Comparison of ENCODE assay signal across 1 cellular context in genomic region chr7:149194799-149195179, GRCh38.
TF ChIP-seq lines count a peak whose summit lies in the region.

No MANE protein-coding gene starts in this region.

TF ChIP-seq in K562, 482 proteins besides CTCF, POLR2A, EP300 and RAD21:
- TF ChIP-seq XRCC3 (IDR thresholded peaks at IDR 0.05) (no peak), IRF9 (tag; IDR thresholded peaks at IDR 0.05) (no peak), SIX5 (IDR thresholded peaks at IDR 0.05; ENCODE audit: borderline replicate concordance in 1 of 2, insufficient read depth in 1 of 2, low read depth in 1 of 2, low read length in 2 of 2) (no peak), RBM25 (IDR thresholded peaks at IDR 0.05; ENCODE audit: low read depth, low read length, severe bottlenecking) (no peak)
TF ChIP-seq in K562: peak in this region for 0.
